ENCODE assay signal across 8 cellular contexts in the genomic region with DNA sequence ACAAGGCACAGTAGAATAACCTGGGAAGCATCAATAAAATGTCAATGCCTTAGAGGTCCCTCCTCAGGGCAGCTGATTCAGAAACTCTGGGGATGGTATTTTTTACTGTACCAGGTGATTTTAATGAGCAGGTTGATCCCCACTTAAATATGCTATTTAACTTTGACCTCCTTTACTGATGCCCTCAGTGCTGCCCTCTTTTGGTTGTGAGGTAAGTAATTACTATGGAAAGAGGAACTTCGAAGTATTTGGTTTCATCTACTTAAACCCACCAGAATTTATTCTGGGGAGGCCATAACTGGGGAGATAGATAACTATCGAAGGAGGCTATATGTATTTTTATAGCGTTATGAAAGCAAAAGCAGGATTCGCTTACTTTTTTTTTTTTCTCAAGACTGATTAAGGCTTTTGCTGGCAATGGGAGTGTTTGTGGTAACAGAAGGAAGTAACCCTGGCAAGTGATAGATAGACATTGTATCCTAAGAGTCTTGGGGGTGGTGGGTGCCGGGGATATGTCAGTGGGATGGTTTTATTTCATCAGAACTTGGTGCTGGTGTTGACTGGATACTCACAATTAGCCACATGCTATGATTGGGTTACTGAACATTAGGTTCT.
DNase-seq lines count a peak whose midpoint lies in the region; ATAC-seq, FAIRE-seq and TF ChIP-seq lines count a peak whose summit lies in the region.

No MANE protein-coding gene starts in this region.

- POLR2A ChIA-PET in SK-N-SH (lab: Yijun Ruan, JAX) = no interaction called here

- H3K4me1 ChIP-seq in SK-N-SH (ENCODE audit: control insufficient read depth in 1 of 2, insufficient read depth in 2 of 2, low read depth in 1 of 2, low read length in 1 of 2) = no peaks in the 10 kb centered on the region

- H3K4me2 ChIP-seq in SK-N-SH = no peak overlapping the region

- H2AFZ ChIP-seq in SK-N-SH (ENCODE audit: low read depth) = no peak overlapping the region

- H3K9me3 ChIP-seq in SK-N-SH = no peaks in the 10 kb centered on the region

- no peaks in the 10 kb centered on the region for H3K9me2 ChIP-seq in SK-N-SH

- no peaks in the 10 kb centered on the region for H3K36me3 ChIP-seq in SK-N-SH (replicated peaks in 1 of 2; ENCODE audit: control insufficient read depth in 1 of 2, insufficient read depth in 2 of 2, low read length in 1 of 2)

- no peaks in the 10 kb centered on the region for H3K79me2 ChIP-seq in SK-N-SH (ENCODE audit: insufficient read depth)

- no peak for TF ChIP-seq EP300 in SK-N-SH (IDR thresholded peaks at IDR 0.05; ENCODE audit: borderline replicate concordance in 1 of 2, low read depth in 1 of 2, low read length in 1 of 2)

- H3K27me3 ChIP-seq in SK-N-SH (ENCODE audit: insufficient read depth) = no peaks in the 10 kb centered on the region; the same call in 1 of the 2 replicates

- peak; percentile 70 for TF ChIP-seq CTCF in SK-N-SH (IDR thresholded peaks at IDR 0.05)

- ATAC-seq in GM19463 (IDR thresholded peaks at IDR 0.05; ENCODE audit: unreplicated experiment) (peak; percentile 71), HG03378 (IDR thresholded peaks at IDR 0.05; ENCODE audit: unreplicated experiment) (peak; percentile 87)

- no peak overlapping the region for H3K9ac ChIP-seq in SK-N-SH

- no peak for FAIRE-seq in urothelium cell line (lab: Jason Lieb, UNC)

- TF ChIP-seq RAD21 in SK-N-SH (IDR thresholded peaks at IDR 0.05; ENCODE audit: low read length) = peak; percentile 58

- whole genome bisulfite sequencing in SK-N-SH (ENCODE audit: low lambda C conversion rate) = 46% methylated on average over 5 of the region's 5 CpGs

- no peaks in the 10 kb centered on the region for H3F3A ChIP-seq in SK-N-SH (replicated peaks; ENCODE audit: insufficient read depth)

- H3K27ac ChIP-seq in SK-N-SH (ENCODE audit: low read depth in 2 of 2, low read length in 1 of 2) = no peak overlapping the region

- H4K20me1 ChIP-seq in SK-N-SH (ENCODE audit: insufficient read depth) = no peaks in the 10 kb centered on the region

- DNase-seq in SIG-M5 treated with dmso at 0.1 percent for 504 hours (lab: John Stamatoyannopoulos, UW; ENCODE audit: unreplicated experiment) (peak; percentile 58), SIG-M5 (lab: John Stamatoyannopoulos, UW) (no peak), SK-N-SH (peak; percentile 6), glomerular visceral epithelial cell (ENCODE audit: extremely low spot score) (peak; percentile 31), NCI-H1048 (lab: John Stamatoyannopoulos, UW) (no peak), urothelium cell line (ENCODE audit: low spot score) (no peak)

- CTCF ChIA-PET in SK-N-SH (lab: Yijun Ruan, JAX) = interaction anchor here (1.2 to 1.9 kb wide), 4 partner anchors 27 to 633 kb away, joined by 3 to 7 read pairs (median 4); no protein-coding TSS in a partner anchor

- H3K4me3 ChIP-seq in SK-N-SH (ENCODE audit: low read depth in 2 of 2, low read length in 1 of 2) = no peak overlapping the region

TF ChIP-seq in SK-N-SH, 30 proteins besides CTCF, POLR2A, EP300 and RAD21:
- peak; percentile 46 for TF ChIP-seq SMC3 (IDR thresholded peaks at IDR 0.05; ENCODE audit: low read depth, low read length)
- TF ChIP-seq, protein P1, sequence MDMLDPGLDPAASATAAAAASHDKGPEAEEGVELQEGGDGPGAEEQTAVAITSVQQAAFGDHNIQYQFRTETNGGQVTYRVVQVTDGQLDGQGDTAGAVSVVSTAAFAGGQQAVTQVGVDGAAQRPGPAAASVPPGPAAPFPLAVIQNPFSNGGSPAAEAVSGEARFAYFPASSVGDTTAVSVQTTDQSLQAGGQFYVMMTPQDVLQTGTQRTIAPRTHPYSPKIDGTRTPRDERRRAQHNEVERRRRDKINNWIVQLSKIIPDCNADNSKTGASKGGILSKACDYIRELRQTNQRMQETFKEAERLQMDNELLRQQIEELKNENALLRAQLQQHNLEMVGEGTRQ (IDR thresholded peaks at IDR 0.05; ENCODE audit: borderline replicate concordance, low read depth, low read length) = no peak
TF ChIP-seq in SK-N-SH: peak in this region for 1.

Comparison
In these comparisons a context has a peak if more than half of its experiments do, and no peak if none do; other contexts are left out.
1. DNase-seq: peak in SIG-M5 treated with dmso at 0.1 percent for 504 hours (single experiment), SK-N-SH (single experiment) and glomerular visceral epithelial cell (single experiment); none in SIG-M5 (single experiment), NCI-H1048 (single experiment) and urothelium cell line (single experiment).